In the genomic region with DNA sequence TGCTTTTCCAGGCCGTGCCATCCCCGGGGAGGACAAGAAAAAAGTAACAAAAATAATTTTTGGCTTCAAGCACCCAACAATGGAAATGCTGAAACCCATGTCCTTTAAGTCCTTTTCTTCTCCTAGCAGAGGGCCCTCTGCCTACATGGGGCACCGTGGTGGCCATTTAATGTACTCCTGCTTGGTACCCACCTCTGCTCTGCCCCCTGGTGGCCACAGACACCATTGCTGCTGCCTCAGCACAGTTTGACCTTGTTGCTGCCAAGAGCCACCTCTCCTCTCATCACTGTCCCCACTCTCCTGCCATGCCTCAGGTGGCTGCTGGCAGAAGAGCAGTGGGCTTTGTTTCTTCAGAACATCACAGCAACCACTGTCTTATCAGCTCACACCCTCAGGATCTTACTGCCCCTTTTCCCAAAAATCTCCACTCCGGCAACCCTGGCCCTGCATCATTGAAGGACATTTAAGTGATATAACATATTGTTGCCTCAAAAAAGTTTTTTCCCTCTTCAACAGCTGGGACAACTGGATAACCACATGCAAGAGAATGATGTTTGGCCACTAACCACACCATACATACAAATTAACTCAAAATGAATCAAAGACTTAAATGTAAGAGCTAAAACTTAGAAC, we compare ENCODE assay signal across 8 cellular contexts. TPM values are rescaled to one million over a fixed set of nuclear protein-coding genes. Genes with fewer than 3 reads are reported as not detected.
DNase-seq lines count a peak whose midpoint lies in the region; ATAC-seq lines count a peak whose summit lies in the region.

No MANE protein-coding gene starts in this region.

- no peak overlapping the region for H3K4me3 ChIP-seq in HAP-1

- peaks cover 1% of the 10 kb centered on the region for H3K27me3 Mint-ChIP-seq in activated naive CD8-positive, alpha-beta T cell treated with anti-CD3 and anti-CD28 coated beads, Interleukin-2, amount 50 U/mL, for 24 hours

- ATAC-seq in activated naive CD8-positive, alpha-beta T cell treated with anti-CD3 and anti-CD28 coated beads, Interleukin-2, amount 50 U/mL, for 24 hours = peak; percentile 92
- ATAC-seq in left cardiac atrium = peak; percentile 93 to 94
- ATAC-seq in HG03095 (IDR thresholded peaks at IDR 0.05; ENCODE audit: unreplicated experiment) = no peak

- no peaks in the 10 kb centered on the region for H3K27me3 ChIP-seq in HAP-1 (ENCODE audit: low read depth)

- H3K27ac Mint-ChIP-seq in activated naive CD8-positive, alpha-beta T cell treated with anti-CD3 and anti-CD28 coated beads, Interleukin-2, amount 50 U/mL, for 24 hours = no peak overlapping the region

- H3K4me1 Mint-ChIP-seq in activated naive CD8-positive, alpha-beta T cell treated with anti-CD3 and anti-CD28 coated beads, Interleukin-2, amount 50 U/mL, for 24 hours = peaks cover 24% of the 10 kb centered on the region

- no peaks in the 10 kb centered on the region for H3K36me3 ChIP-seq in HAP-1 (replicated peaks)

- intact Hi-C loops in left cardiac atrium (cut with DNase I) = loop anchor here (2.0 to 10.0 kb wide), 5 partner anchors 51 to 293 kb away; no protein-coding TSS in a partner anchor

- H3K4me1 ChIP-seq in HAP-1 = peaks cover 6% of the 10 kb centered on the region; the same call in 1 of the 2 replicates

- H3K4me3 Mint-ChIP-seq in activated naive CD8-positive, alpha-beta T cell treated with anti-CD3 and anti-CD28 coated beads, Interleukin-2, amount 50 U/mL, for 24 hours = no peak overlapping the region

- in situ Hi-C loops in HAP-1 (cut with MboI; ENCODE audit: low sequenced_read_pairs) = loop anchor here (5.0 kb wide), 1 partner anchor 293 kb away; no protein-coding TSS in a partner anchor

- H3K9me3 ChIP-seq in HAP-1 = no peaks in the 10 kb centered on the region

- H3K9me3 Mint-ChIP-seq in activated naive CD8-positive, alpha-beta T cell treated with anti-CD3 and anti-CD28 coated beads, Interleukin-2, amount 50 U/mL, for 24 hours = no peaks in the 10 kb centered on the region

- DNase-seq in Daoy (ENCODE audit: low read depth) = peak; percentile 81
- DNase-seq in HAP-1 (ENCODE audit: low spot score in 2 of 2) = peak; percentile 72 to 89
- peak; percentile 84 for DNase-seq in NCI-H1105 treated with DMSO at 0.1 percent for 48 hours (lab: John Stamatoyannopoulos, UW)
- DNase-seq in T follicular helper cell (ENCODE audit: low read depth) = peak; percentile 71
- DNase-seq in activated naive CD8-positive, alpha-beta T cell treated with anti-CD3 and anti-CD28 coated beads, Interleukin-2, amount 50 U/mL, for 24 hours = peak; percentile 85
- DNase-seq in left cardiac atrium = peak; percentile 89
- DNase-seq in renal cortical epithelial cell (ENCODE audit: low read depth) = peak; percentile 72

- H3K36me3 Mint-ChIP-seq in activated naive CD8-positive, alpha-beta T cell treated with anti-CD3 and anti-CD28 coated beads, Interleukin-2, amount 50 U/mL, for 24 hours (ENCODE audit: low read depth) = no peaks in the 10 kb centered on the region

RNA-seq across cellular contexts. Expression of gene ARMC2, which starts 12.9 kb away (rescaled TPM):
- total RNA-seq in Daoy (2014; rRNA removed; shearing (Covaris generic)) = 1.0 and 4.0 TPM in 2 replicates
- total RNA-seq in left cardiac atrium = 1 to 10 TPM; 8.0 to 9.2 TPM
- 2.6 and 4.8 TPM in 2 replicates for total RNA-seq in renal cortical epithelial cell
